ENCODE assay signal across 8 cellular contexts in the genomic region with DNA sequence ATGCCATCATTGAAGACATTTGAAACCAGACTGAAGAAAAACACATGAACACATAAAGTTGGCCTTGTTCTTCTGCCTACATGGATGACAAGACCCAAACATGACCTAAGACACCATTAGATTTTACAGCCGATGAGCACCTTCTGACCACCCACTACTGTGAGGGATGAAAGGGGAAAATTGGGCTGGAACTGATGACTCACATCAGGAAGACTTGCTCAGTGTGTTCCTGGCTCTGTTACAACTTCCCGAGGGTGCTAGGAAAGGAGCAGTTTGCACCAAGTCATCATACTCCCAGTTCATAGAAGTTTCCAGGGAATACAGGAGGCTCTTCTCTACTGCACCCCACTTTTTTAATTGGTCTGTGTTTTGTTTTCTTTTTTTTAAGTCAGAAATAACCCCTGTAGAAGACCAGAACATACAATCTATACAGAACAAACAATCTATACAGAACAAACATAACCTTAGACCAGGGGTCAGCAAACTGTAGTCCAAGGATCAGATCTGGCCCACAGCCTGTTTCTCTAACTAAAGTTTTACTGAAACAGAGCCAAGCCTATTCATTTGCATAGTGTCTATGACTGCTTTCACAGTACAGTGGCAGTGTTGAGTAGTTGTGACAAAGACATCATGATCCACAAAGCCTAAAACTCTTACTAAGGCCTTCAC. TPM values are rescaled to one million over a fixed set of nuclear protein-coding genes. Genes with fewer than 3 reads are reported as not detected.
DNase-seq lines count a peak whose midpoint lies in the region; ATAC-seq, FAIRE-seq and TF ChIP-seq lines count a peak whose summit lies in the region.

No MANE protein-coding gene starts in this region.

- POLR2A ChIA-PET in endothelial cell of umbilical vein (lab: Charles Lee): no interaction called here

- no peak overlapping the region for H3K4me2 ChIP-seq in endothelial cell of umbilical vein (ENCODE audit: insufficient read depth, low read length)

- peak; percentile 73 for FAIRE-seq in endothelial cell of umbilical vein (lab: Jason Lieb, UNC)

- TF ChIP-seq POLR2A in endothelial cell of umbilical vein (IDR thresholded peaks at IDR 0.05; ENCODE audit: low read depth, low read length) (no peak), ovary (IDR thresholded peaks at IDR 0.05) (no peak)

- H3K79me2 ChIP-seq in endothelial cell of umbilical vein (ENCODE audit: control insufficient read depth, insufficient read depth, low read length): no peaks in the 10 kb centered on the region

- no peak overlapping the region for H3K27ac ChIP-seq in endothelial cell of umbilical vein (ENCODE audit: insufficient read depth, low read depth, low read length)
- H3K27ac ChIP-seq in ovary: no peak overlapping the region

- no peak overlapping the region for H3K9ac ChIP-seq in endothelial cell of umbilical vein (replicated peaks; ENCODE audit: extremely low read depth, insufficient read depth, low read length)

- DNase-seq in M059J (ENCODE audit: low read depth) (peak; percentile 57), endothelial cell of umbilical vein (ENCODE audit: low read depth, low spot score) (peak; percentile 73), skeletal muscle cell (ENCODE audit: low read depth) (peak; percentile 61), ovary (no peak), cerebellar cortex (ENCODE audit: low spot score) (no peak)

- intact Hi-C loops in endothelial cell of umbilical vein (cut with micrococcal nuclease) (no loop called here), ovary (cut with DNase I) (no loop called here)

- no peaks in the 10 kb centered on the region for H4K20me1 ChIP-seq in endothelial cell of umbilical vein (replicated peaks; ENCODE audit: control insufficient read depth, extremely low read depth, insufficient read depth, low read length)

- no peak overlapping the region for H3K4me3 ChIP-seq in endothelial cell of umbilical vein (replicated peaks in 1 of 3; ENCODE audit: insufficient read depth in 1 of 3, low read depth in 1 of 3, low read length in 3 of 3)
- no peak overlapping the region for H3K4me3 ChIP-seq in skeletal muscle cell (ENCODE audit: low read depth, low read length)
- H3K4me3 ChIP-seq in ovary: no peak overlapping the region

- H3K9me3 ChIP-seq in endothelial cell of umbilical vein (replicated peaks; ENCODE audit: control insufficient read depth, insufficient read depth, low read length) (no peaks in the 10 kb centered on the region), ovary (no peaks in the 10 kb centered on the region)

- peak; percentile 46 for ATAC-seq in GM21423 (IDR thresholded peaks at IDR 0.05; ENCODE audit: unreplicated experiment)
- no peak for ATAC-seq in GM19397 (IDR thresholded peaks at IDR 0.05; ENCODE audit: unreplicated experiment)
- ATAC-seq in GM18517 (IDR thresholded peaks at IDR 0.05; ENCODE audit: unreplicated experiment): no peak

- no peak for TF ChIP-seq CTCF in endothelial cell of umbilical vein (IDR thresholded peaks at IDR 0.05; ENCODE audit: extremely low read depth in 1 of 2, insufficient read depth in 1 of 2, low read depth in 1 of 2, low read length in 2 of 2)
- no peak for TF ChIP-seq CTCF in ovary (IDR thresholded peaks at IDR 0.05)

- no peak overlapping the region for H2AFZ ChIP-seq in endothelial cell of umbilical vein (ENCODE audit: low read depth, low read length)

- CTCF ChIA-PET in endothelial cell of umbilical vein (lab: Charles Lee): no interaction called here

- 30 to 45% (median 35%) methylated on average over 2 of the region's 2 CpGs for WGBS in ovary, 3 donors

- peaks cover 15% of the 10 kb centered on the region for H3K4me1 ChIP-seq in endothelial cell of umbilical vein (ENCODE audit: control insufficient read depth, extremely low read depth, insufficient read depth, low read length)
- no peaks in the 10 kb centered on the region for H3K4me1 ChIP-seq in ovary (ENCODE audit: insufficient read depth)

- dilution Hi-C loops in endothelial cell of umbilical vein (cut with MboI; ENCODE audit: extremely low pct_ligation_motif_present, low sequenced_read_pairs): no loop called here

- BruUV-seq in endothelial cell of umbilical vein (replicated peaks; lab: Mats Ljungman, UMichigan): no TSS peak

- no peaks in the 10 kb centered on the region for H3K27me3 ChIP-seq in endothelial cell of umbilical vein (ENCODE audit: control insufficient read depth in 2 of 2, insufficient read depth in 2 of 2, low read length in 2 of 2)
- no peaks in the 10 kb centered on the region for H3K27me3 ChIP-seq in ovary

- no peaks in the 10 kb centered on the region for H3K36me3 ChIP-seq in endothelial cell of umbilical vein (ENCODE audit: control insufficient read depth in 2 of 2, extremely low read depth in 1 of 2, insufficient read depth in 2 of 2, low read length in 2 of 2)
- no peaks in the 10 kb centered on the region for H3K36me3 ChIP-seq in ovary

- no peak for TF ChIP-seq EP300 in ovary (IDR thresholded peaks at IDR 0.05)

- no peaks in the 10 kb centered on the region for H3K9me1 ChIP-seq in endothelial cell of umbilical vein (replicated peaks; ENCODE audit: control insufficient read depth, extremely low read depth, insufficient read depth, low read length)

TF ChIP-seq in endothelial cell of umbilical vein, 7 proteins besides CTCF, POLR2A, EP300 and RAD21:
- TF ChIP-seq JUN (IDR thresholded peaks at IDR 0.05; ENCODE audit: borderline replicate concordance, insufficient read depth, insufficient read length, low read depth) (peak; percentile 46), FOS (IDR thresholded peaks at IDR 0.05; ENCODE audit: borderline replicate concordance, insufficient read depth, low read length) (peak; percentile 78), GATA2 (IDR thresholded peaks at IDR 0.05; ENCODE audit: insufficient read depth, insufficient read length, low read depth, low read length) (peak; percentile 78), MYC (IDR thresholded peaks at IDR 0.05; ENCODE audit: low read depth, low read length) (no peak), MAX (IDR thresholded peaks at IDR 0.05; ENCODE audit: insufficient read depth, insufficient read length) (no peak)
TF ChIP-seq in endothelial cell of umbilical vein: peak in this region for 3.

RNA-seq across cellular contexts. Expression of gene BTC, which starts 25.3 kb away (rescaled TPM):
- 0.54 and 8.2 TPM in 2 replicates for total RNA-seq in M059J (2014; rRNA removed; shearing (Covaris generic))
- not detected in 2 replicates for total RNA-seq in endothelial cell of umbilical vein
- 0.04 and 0.05 TPM in 2 replicates for polyA plus RNA-seq in endothelial cell of umbilical vein
- 0.01 and 0.04 TPM in 2 replicates for polyA plus RNA-seq in endothelial cell of umbilical vein (2011; cell fraction: cytosol; rRNA removed)
- polyA plus RNA-seq in endothelial cell of umbilical vein (2011; cell fraction: nucleus; rRNA removed): 0.07 TPM in 1 of 2 replicates, not detected in the other
- polyA plus RNA-seq in endothelial cell of umbilical vein (2012): not detected in 2 replicates
- 0.19 TPM in 1 of 2 replicates, not detected in the other for polyA minus RNA-seq in endothelial cell of umbilical vein
- 0.31 TPM for polyA minus RNA-seq in endothelial cell of umbilical vein (2011; cell fraction: cytosol; rRNA and poly(A)+ RNA removed)
- not detected in 2 replicates for polyA minus RNA-seq in endothelial cell of umbilical vein (2011; cell fraction: nucleus; rRNA and poly(A)+ RNA removed)
- total RNA-seq in ovary: 1 to 10 TPM in 3 of 7 donors, under 1 TPM in 4; 0.24 to 6.0 (median 0.97) TPM
- 10 to 100 TPM in 1 of 2 donors, under 1 TPM in 1; 0.75 to 30.0 TPM for polyA plus RNA-seq in ovary

Comparison
In these comparisons a context has a peak if more than half of its experiments do, and no peak if none do; other contexts are left out.
1. DNase-seq: peak in M059J (single experiment), endothelial cell of umbilical vein (single experiment) and skeletal muscle cell (single experiment); none in ovary (0 of 5) and cerebellar cortex (single experiment).